ENCODE assay signal across 1 cellular context in genomic region chr11:114159802-114160588, GRCh38.
TF ChIP-seq lines count a peak whose summit lies in the region.

No MANE protein-coding gene starts in this region.

TF ChIP-seq in HepG2, 621 proteins besides CTCF, POLR2A, EP300 and RAD21 (continued from another document):
- TF ChIP-seq PAXIP1 (CRISPR knock-in tag; conservative IDR thresholded peaks at IDR 0.05) (0 out of 2 replicates have a peak, but pooled peaks have one; percentile 32), FIP1L1 (IDR thresholded peaks at IDR 0.05; ENCODE audit: borderline replicate concordance, insufficient read depth, low read depth, low read length) (no peak), ZNF275 (CRISPR knock-in tag; IDR thresholded peaks at IDR 0.05; ENCODE audit: borderline replicate concordance) (no peak), FOXO1 (CRISPR knock-in tag; IDR thresholded peaks at IDR 0.05) (peak; percentile 36; the same call in 1 of the 2 replicates), TCF7L2 (IDR thresholded peaks at IDR 0.05; ENCODE audit: low read depth, low read length) (no peak), TRAFD1 (CRISPR knock-in tag; IDR thresholded peaks at IDR 0.05; ENCODE audit: borderline replicate concordance) (no peak), FOXA3 (CRISPR knock-in tag; IDR thresholded peaks at IDR 0.05) (peak; percentile 69), TFE3 (CRISPR knock-in tag; IDR thresholded peaks at IDR 0.05) (no peak), KLF16 (CRISPR knock-in tag; IDR thresholded peaks at IDR 0.05) (peak in 1 of 2 experiments; percentile 69; a peak in 2 of 4 replicates), ESRRA (CRISPR knock-in tag; IDR thresholded peaks at IDR 0.05; ENCODE audit: low read depth) (no peak), ZGPAT (CRISPR knock-in tag; IDR thresholded peaks at IDR 0.05) (0 out of 2 replicates have a peak, but pooled peaks have one; percentile 38), RELA (CRISPR knock-in tag; IDR thresholded peaks at IDR 0.05) (no peak), E2F2 (CRISPR knock-in tag; IDR thresholded peaks at IDR 0.05; ENCODE audit: borderline replicate concordance) (no peak), ZNF232 (CRISPR knock-in tag; IDR thresholded peaks at IDR 0.05; ENCODE audit: borderline replicate concordance) (no peak), TBX3 (IDR thresholded peaks at IDR 0.05; ENCODE audit: borderline replicate concordance) (no peak), ZNF589 (CRISPR knock-in tag; conservative IDR thresholded peaks at IDR 0.05) (no peak), JARID2 (CRISPR knock-in tag; IDR thresholded peaks at IDR 0.05; ENCODE audit: insufficient replicate concordance) (no peak), ZNF33A (CRISPR knock-in tag; IDR thresholded peaks at IDR 0.05; ENCODE audit: borderline replicate concordance) (no peak), FOXK1 (CRISPR knock-in tag; IDR thresholded peaks at IDR 0.05; ENCODE audit: borderline replicate concordance, low read depth) (peak; percentile 80; the same call in 1 of the 2 replicates), POLR2AphosphoS5 (IDR thresholded peaks at IDR 0.05; ENCODE audit: low read depth, low read length) (no peak), YEATS2 (CRISPR knock-in tag; IDR thresholded peaks at IDR 0.05; ENCODE audit: borderline replicate concordance) (peak; percentile 27; the same call in 1 of the 2 replicates), RORA (CRISPR knock-in tag; IDR thresholded peaks at IDR 0.05) (no peak), ZNF709 (CRISPR knock-in tag; IDR thresholded peaks at IDR 0.05) (no peak), THRA (CRISPR knock-in tag; IDR thresholded peaks at IDR 0.05; ENCODE audit: borderline replicate concordance) (0 out of 2 replicates have a peak, but pooled peaks have one; percentile 21), TP53 (CRISPR knock-in tag; conservative IDR thresholded peaks at IDR 0.05) (no peak), SIX1 (CRISPR knock-in tag; IDR thresholded peaks at IDR 0.05; ENCODE audit: borderline replicate concordance) (0 out of 2 replicates have a peak, but pooled peaks have one; percentile 33), ZSCAN20 (CRISPR knock-in tag; IDR thresholded peaks at IDR 0.05; ENCODE audit: borderline replicate concordance) (no peak), SPEN (CRISPR knock-in tag; IDR thresholded peaks at IDR 0.05; ENCODE audit: low read depth) (0 out of 2 replicates have a peak, but pooled peaks have one; percentile 19), GABPA (IDR thresholded peaks at IDR 0.05; ENCODE audit: low read depth, low read length) (no peak), GABPA (CRISPR knock-in tag; IDR thresholded peaks at IDR 0.05; ENCODE audit: low read depth) (peak; percentile 33; the same call in 1 of the 2 replicates), MED8 (CRISPR knock-in tag; IDR thresholded peaks at IDR 0.05; ENCODE audit: insufficient replicate concordance) (no peak), NFIB (CRISPR knock-in tag; IDR thresholded peaks at IDR 0.05; ENCODE audit: borderline replicate concordance) (0 out of 2 replicates have a peak, but pooled peaks have one; percentile 79), ZFP37 (CRISPR knock-in tag; IDR thresholded peaks at IDR 0.05; ENCODE audit: borderline replicate concordance) (no peak), ZNF280D (CRISPR knock-in tag; IDR thresholded peaks at IDR 0.05) (no peak), GABPB1 (CRISPR knock-in tag; IDR thresholded peaks at IDR 0.05) (peak; percentile 58), IKZF5 (CRISPR knock-in tag; IDR thresholded peaks at IDR 0.05) (peak; percentile 36; the same call in 1 of the 2 replicates), ZFP91 (CRISPR knock-in tag; IDR thresholded peaks at IDR 0.05; ENCODE audit: borderline replicate concordance) (no peak), ATF3 (CRISPR knock-in tag; IDR thresholded peaks at IDR 0.05) (no peak), HIVEP1 (CRISPR knock-in tag; IDR thresholded peaks at IDR 0.05) (no peak), BRD4 (CRISPR knock-in tag; IDR thresholded peaks at IDR 0.05) (no peak)
